In the genomic region with DNA sequence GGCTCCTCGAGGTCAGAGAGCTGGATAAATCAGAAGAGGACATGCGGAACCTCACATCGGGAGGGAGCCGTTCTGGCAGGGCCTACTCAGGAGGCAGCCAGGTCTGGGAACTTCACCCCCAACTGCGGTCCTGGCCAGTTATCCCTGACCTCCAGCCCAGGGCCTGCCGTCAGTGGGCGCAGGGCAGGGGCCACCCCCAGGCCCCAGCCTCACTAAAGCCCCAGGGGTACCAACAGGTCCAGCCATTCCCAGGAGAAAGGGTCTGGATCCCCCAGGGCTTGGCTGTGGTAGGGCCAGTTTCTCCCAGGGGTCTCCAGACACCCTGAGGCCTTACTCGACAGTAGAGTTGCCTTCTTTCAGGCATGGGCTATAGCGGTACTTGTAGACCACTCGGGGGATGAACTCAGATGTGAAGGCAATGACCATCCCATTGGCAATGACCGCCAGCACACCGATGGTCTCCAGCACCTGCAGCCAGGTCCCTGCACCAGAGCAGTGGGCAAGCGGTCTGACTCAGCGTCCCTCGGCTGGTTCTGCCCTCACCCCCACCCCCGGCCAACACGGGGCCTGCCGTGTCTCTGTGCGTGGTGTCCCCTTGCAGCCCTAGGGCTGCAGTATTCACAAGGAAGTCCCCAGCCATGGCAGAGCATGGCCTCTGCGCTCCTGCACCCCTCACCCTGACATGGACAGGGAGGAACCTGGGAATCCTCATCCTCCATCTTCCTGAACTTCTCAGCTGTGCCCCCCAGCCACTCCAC, we compare ENCODE assay signal across 21 cellular contexts. TPM values are rescaled to one million over a fixed set of nuclear protein-coding genes. Genes with fewer than 3 reads are reported as not detected.
"Had no signal": no experiment of that assay in that cellular context is flagged by ENCODE, and none has a peak within 500 bp of the region (broad histone marks: within the 10 kb centered on the region; RNA-seq: fewer than 3 reads in every experiment).

No MANE protein-coding gene starts in this region.

- ATAC-seq: activated CD8-positive, alpha-beta T cell treated with anti-CD3 and anti-CD28 coated beads, Interleukin-2, amount 10 ng/mL, durations not matched to agents 7 days and 5 days; gastroesophageal sphincter; naive thymus-derived CD4-positive, alpha-beta T cell; stimulated activated naive CD8-positive, alpha-beta T cell treated with anti-CD3 and anti-CD28 coated beads, Interleukin-15, Interleukin-2, amounts not matched to agents 100 U/mL and 50 U/mL, for 24 hours had no signal

- H3K4me3 Mint-ChIP-seq: activated CD8-positive, alpha-beta T cell treated with anti-CD3 and anti-CD28 coated beads, Interleukin-2, amount 10 ng/mL, durations not matched to agents 7 days and 5 days; activated naive CD4-positive, alpha-beta T cell treated with anti-CD3 and anti-CD28 coated beads, Interleukin-2, amount 50 U/mL, for 24 hours; dendritic cell treated with granulocyte-macrophage colony-stimulating factor and Interleukin-4, amounts not matched to agents 40 ng/mL and 50 ng/mL, for 4 days had no signal

- H3K4me3 ChIP-seq: esophagus muscularis mucosa, gastroesophageal sphincter, tibial artery, uterus had no signal

- H3K9me3 Mint-ChIP-seq: activated naive CD4-positive, alpha-beta T cell treated with anti-CD3 and anti-CD28 coated beads, Interleukin-2, amount 50 U/mL, for 24 hours; dendritic cell treated with granulocyte-macrophage colony-stimulating factor and Interleukin-4, amounts not matched to agents 40 ng/mL and 50 ng/mL, for 4 days had no signal

- H3K27ac Mint-ChIP-seq: activated CD8-positive, alpha-beta T cell treated with anti-CD3 and anti-CD28 coated beads, Interleukin-2, amount 10 ng/mL, durations not matched to agents 7 days and 5 days; immature natural killer cell had no signal

- H3K27ac ChIP-seq: esophagus muscularis mucosa, gastroesophageal sphincter, tibial artery, uterus, WERI-Rb-1 had no signal

- H3K9me3 ChIP-seq: esophagus muscularis mucosa, gastroesophageal sphincter, tibial artery, uterus had no signal

- H3K27me3 Mint-ChIP-seq: activated naive CD4-positive, alpha-beta T cell treated with anti-CD3 and anti-CD28 coated beads, Interleukin-2, amount 50 U/mL, for 24 hours; naive thymus-derived CD4-positive, alpha-beta T cell had no signal

- DNase-seq: activated CD4-positive, alpha-beta T cell treated with anti-CD3 and anti-CD28 coated beads for 48 hours; activated CD8-positive, alpha-beta T cell treated with anti-CD3 and anti-CD28 coated beads, Interleukin-2, amount 10 ng/mL, durations not matched to agents 7 days and 5 days; activated gamma-delta T cell; activated T-cell treated with anti-CD3 and anti-CD28 coated beads, Interleukin-2, amount 50 U/mL, for 48 hours; effector CD8-positive, alpha-beta T cell; immature natural killer cell; kidney glomerular epithelial cell; mesendoderm; stimulated activated CD4-positive, alpha-beta T cell treated with anti-CD3 and anti-CD28 coated beads, Interleukin-2, amount 100 ng/mL, for 24 hours; substantia nigra; tibial artery; uterus; WERI-Rb-1 had no signal

- H3K36me3 ChIP-seq: esophagus muscularis mucosa, gastroesophageal sphincter, tibial artery, uterus, WERI-Rb-1 had no signal

RNA-seq across cellular contexts. Expression of a gene that starts 22.4 kb away (rescaled TPM):
- total RNA-seq: chondrocyte, skeletal muscle tissue had no signal

RNA-seq across cellular contexts. Expression of a gene that starts 25.4 kb away (rescaled TPM):
- total RNA-seq: naive thymus-derived CD4-positive, alpha-beta T cell had no signal
- polyA plus RNA-seq: naive thymus-derived CD4-positive, alpha-beta T cell had no signal
